Comparison of ENCODE assay signal across 15 cellular contexts in the genomic region with DNA sequence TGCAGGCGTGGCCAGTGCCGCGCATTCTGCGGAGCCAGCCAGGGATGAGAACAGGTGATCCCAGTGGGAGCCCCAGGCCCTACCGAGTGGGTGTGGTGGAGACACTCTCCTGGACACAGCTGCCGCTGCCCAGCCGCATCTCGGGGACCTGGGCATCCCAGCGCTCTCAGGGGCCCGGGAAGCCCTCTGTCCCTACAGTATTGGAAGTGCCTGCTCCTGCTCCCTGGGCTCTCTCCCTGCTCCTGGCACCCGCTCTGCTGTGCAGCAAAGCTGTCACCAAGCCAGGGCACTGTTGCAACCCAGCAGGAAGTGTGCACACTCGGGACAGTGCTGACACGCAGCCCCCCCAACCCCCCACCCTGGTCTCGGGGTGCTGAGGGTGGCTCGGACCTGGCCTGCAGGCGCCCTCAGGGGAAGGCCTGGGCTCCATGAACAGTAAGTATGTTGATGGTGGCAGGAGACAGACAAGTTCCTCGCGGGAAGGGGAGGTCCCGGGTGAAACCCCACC.
DNase-seq lines count a peak whose midpoint lies in the region; ATAC-seq and TF ChIP-seq lines count a peak whose summit lies in the region.
"Had no signal": no experiment of that assay in that cellular context is flagged by ENCODE, and none has a peak within 500 bp of the region (broad histone marks: within the 10 kb centered on the region; RNA-seq: fewer than 3 reads in every experiment).

No MANE protein-coding gene starts in this region.

- H3K27ac ChIP-seq in lower lobe of right lung, result no peak overlapping the region
- H3K27ac ChIP-seq: PC-9 had no signal

- no peaks in the 10 kb centered on the region for H3K4me1 Mint-ChIP-seq in activated B cell treated with CpG ODN at 0.5 μM for 24 hours
- no peaks in the 10 kb centered on the region for H3K4me1 Mint-ChIP-seq in stimulated activated memory B cell treated with anti-CD40 and anti-IgM and Interleukin-4, amounts not matched to agents 10 μg/mL and 1 μg/mL and 100 μg/mL, for 72 hours
- no peaks in the 10 kb centered on the region for H3K4me1 Mint-ChIP-seq in activated naive CD8-positive, alpha-beta T cell treated with anti-CD3 and anti-CD28 coated beads for 36 hours
- H3K4me1 Mint-ChIP-seq: GM23338 had no signal

- intact Hi-C loops in activated B cell treated with CpG ODN at 0.5 μM for 24 hours (cut with micrococcal nuclease), result no loop called here
- intact Hi-C loops in lower lobe of right lung (cut with DNase I), result no loop called here

- H3K36me3 Mint-ChIP-seq in activated B cell treated with CpG ODN at 0.5 μM for 24 hours (ENCODE audit: low read depth), result no peaks in the 10 kb centered on the region
- no peaks in the 10 kb centered on the region for H3K36me3 Mint-ChIP-seq in stimulated activated memory B cell treated with anti-CD40 and anti-IgM and Interleukin-4, amounts not matched to agents 10 μg/mL and 1 μg/mL and 100 μg/mL, for 72 hours
- H3K36me3 Mint-ChIP-seq in activated naive CD8-positive, alpha-beta T cell treated with anti-CD3 and anti-CD28 coated beads for 36 hours, result no peaks in the 10 kb centered on the region
- H3K36me3 Mint-ChIP-seq: CD8-positive, alpha-beta T cell had no signal

- H3K27me3 ChIP-seq in H7 (ENCODE audit: control insufficient read depth, insufficient read depth, low read length), result no peaks in the 10 kb centered on the region
- H3K27me3 ChIP-seq in lower lobe of right lung (ENCODE audit: low read depth), result no peaks in the 10 kb centered on the region
- H3K27me3 ChIP-seq: BE2C had no signal

- H3K4me3 ChIP-seq in H7 (ENCODE audit: insufficient read depth, low read depth, low read length), result no peak overlapping the region
- no peak overlapping the region for H3K4me3 ChIP-seq in lower lobe of right lung
- H3K4me3 ChIP-seq: GM23338, PC-9 had no signal

- peaks cover 4% of the 10 kb centered on the region for H3K9me3 Mint-ChIP-seq in activated B cell treated with CpG ODN at 0.5 μM for 24 hours
- peaks cover 3% of the 10 kb centered on the region for H3K9me3 Mint-ChIP-seq in stimulated activated memory B cell treated with anti-CD40 and anti-IgM and Interleukin-4, amounts not matched to agents 10 μg/mL and 1 μg/mL and 100 μg/mL, for 72 hours
- peaks cover 4% of the 10 kb centered on the region for H3K9me3 Mint-ChIP-seq in activated naive CD8-positive, alpha-beta T cell treated with anti-CD3 and anti-CD28 coated beads for 36 hours

- H3K9me3 ChIP-seq in lower lobe of right lung, result no peaks in the 10 kb centered on the region
- H3K9me3 ChIP-seq: BE2C had no signal

- no peaks in the 10 kb centered on the region for H3K27me3 Mint-ChIP-seq in activated B cell treated with CpG ODN at 0.5 μM for 24 hours
- H3K27me3 Mint-ChIP-seq in stimulated activated memory B cell treated with anti-CD40 and anti-IgM and Interleukin-4, amounts not matched to agents 10 μg/mL and 1 μg/mL and 100 μg/mL, for 72 hours, result no peaks in the 10 kb centered on the region
- H3K27me3 Mint-ChIP-seq in activated naive CD8-positive, alpha-beta T cell treated with anti-CD3 and anti-CD28 coated beads for 36 hours, result no peaks in the 10 kb centered on the region

- DNase-seq in H7 (peak; percentile 7), activated B cell treated with CpG ODN at 0.5 μM for 24 hours (peak; percentile 9), lower lobe of right lung (peak; percentile 30), NCI-H1092 treated with DMSO at 0.1 percent for 48 hours (lab: John Stamatoyannopoulos, UW) (no peak)
- DNase-seq in activated naive CD8-positive, alpha-beta T cell treated with anti-CD3 and anti-CD28 coated beads for 36 hours, result no peak
- DNase-seq: BE2C, GF-D8, KBM-7, NCI-H1048, NCI-H748 treated with DMSO at 0.1 percent for 48 hours, PC-9 had no signal

- POLR2A ChIA-PET in activated B cell treated with CpG ODN at 0.5 μM for 24 hours (lab: Charles Lee), result no interaction called here

- H3K4me3 Mint-ChIP-seq in activated B cell treated with CpG ODN at 0.5 μM for 24 hours, result no peak overlapping the region
- no peak overlapping the region for H3K4me3 Mint-ChIP-seq in stimulated activated memory B cell treated with anti-CD40 and anti-IgM and Interleukin-4, amounts not matched to agents 10 μg/mL and 1 μg/mL and 100 μg/mL, for 72 hours
- H3K4me3 Mint-ChIP-seq in activated naive CD8-positive, alpha-beta T cell treated with anti-CD3 and anti-CD28 coated beads for 36 hours, result no peak overlapping the region
- H3K4me3 Mint-ChIP-seq: CD8-positive, alpha-beta T cell; GM23338 had no signal

- no peak for ATAC-seq in activated B cell treated with CpG ODN at 0.5 μM for 24 hours (ENCODE audit: low read depth)
- ATAC-seq in lower lobe of right lung, result peak; percentile 11 to 43
- peak; percentile 39 for ATAC-seq in stimulated activated memory B cell treated with anti-CD40 and anti-IgM and Interleukin-4, amounts not matched to agents 10 μg/mL and 1 μg/mL and 100 μg/mL, for 72 hours
- no peak for ATAC-seq in GM19467 (IDR thresholded peaks at IDR 0.05; ENCODE audit: unreplicated experiment)
- ATAC-seq: CD8-positive, alpha-beta T cell; GM23338 had no signal

- H3K27ac Mint-ChIP-seq in activated B cell treated with CpG ODN at 0.5 μM for 24 hours, result no peak overlapping the region
- no peak overlapping the region for H3K27ac Mint-ChIP-seq in stimulated activated memory B cell treated with anti-CD40 and anti-IgM and Interleukin-4, amounts not matched to agents 10 μg/mL and 1 μg/mL and 100 μg/mL, for 72 hours
- H3K27ac Mint-ChIP-seq in activated naive CD8-positive, alpha-beta T cell treated with anti-CD3 and anti-CD28 coated beads for 36 hours, result no peak overlapping the region
- H3K27ac Mint-ChIP-seq: CD8-positive, alpha-beta T cell; GM23338 had no signal

- no peaks in the 10 kb centered on the region for H3K4me1 ChIP-seq in lower lobe of right lung
- H3K4me1 ChIP-seq: BE2C had no signal

- H3K36me3 ChIP-seq in H7 (replicated peaks; ENCODE audit: control insufficient read depth, insufficient read depth, low read length) (no peaks in the 10 kb centered on the region), lower lobe of right lung (no peaks in the 10 kb centered on the region)
- H3K36me3 ChIP-seq: BE2C had no signal

- no peak for TF ChIP-seq CTCF in activated B cell treated with CpG ODN at 0.5 μM for 24 hours (IDR thresholded peaks at IDR 0.05)
- no peak for TF ChIP-seq CTCF in lower lobe of right lung (IDR thresholded peaks at IDR 0.05)

- CTCF ChIA-PET in activated B cell treated with CpG ODN at 0.5 μM for 24 hours (lab: Charles Lee), result no interaction called here

Comparison
In these comparisons a context has a peak if more than half of its experiments do, and no peak if none do; other contexts are left out.
1. DNase-seq: peak in H7 (single experiment), activated B cell treated with CpG ODN at 0.5 μM for 24 hours (single experiment) and lower lobe of right lung (single experiment); none in NCI-H1092 treated with DMSO at 0.1 percent for 48 hours (single experiment) and activated naive CD8-positive, alpha-beta T cell treated with anti-CD3 and anti-CD28 coated beads for 36 hours (single experiment).
2. ATAC-seq: peak in lower lobe of right lung (2 of 2) and stimulated activated memory B cell treated with anti-CD40 and anti-IgM and Interleukin-4, amounts not matched to agents 10 μg/mL and 1 μg/mL and 100 μg/mL, for 72 hours (single experiment); none in activated B cell treated with CpG ODN at 0.5 μM for 24 hours (single experiment) and GM19467 (single experiment).